ENCODE assay signal across 14 cellular contexts in the genomic region with DNA sequence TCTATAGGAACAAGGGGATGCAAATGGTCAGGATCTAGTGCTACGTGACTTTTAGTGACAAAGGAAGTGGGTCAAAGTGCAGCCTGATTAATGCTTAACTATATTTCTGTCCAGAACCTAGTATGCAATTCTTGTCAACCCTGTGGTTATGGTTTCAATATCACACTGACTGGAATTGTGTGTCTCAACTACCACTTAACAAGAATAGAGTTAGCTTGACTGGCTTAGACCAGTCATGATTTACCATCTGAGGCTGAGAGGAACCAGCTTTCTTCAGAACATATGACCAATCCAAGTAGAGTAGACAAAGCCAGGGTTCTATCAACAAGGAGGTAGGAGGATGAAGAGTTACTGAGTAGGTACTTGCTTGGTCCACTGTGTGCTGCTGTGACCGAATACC. TPM values are rescaled to one million over a fixed set of nuclear protein-coding genes. Genes with fewer than 3 reads are reported as not detected.
DNase-seq lines count a peak whose midpoint lies in the region; ATAC-seq and TF ChIP-seq lines count a peak whose summit lies in the region.
"Had no signal": no experiment of that assay in that cellular context is flagged by ENCODE, and none has a peak within 500 bp of the region (broad histone marks: within the 10 kb centered on the region; RNA-seq: fewer than 3 reads in every experiment).

No MANE protein-coding gene starts in this region.

- H3K27ac Mint-ChIP-seq in T-helper 17 cell (no peak overlapping the region), immature natural killer cell (no peak overlapping the region)
- H3K27ac Mint-ChIP-seq: naive thymus-derived CD8-positive, alpha-beta T cell had no signal

- no TSS peak for BruUV-seq in mammary epithelial cell (replicated peaks; lab: Mats Ljungman, UMichigan)

- H3K4me1 Mint-ChIP-seq in T-helper 17 cell (no peaks in the 10 kb centered on the region), immature natural killer cell (no peaks in the 10 kb centered on the region)
- H3K4me1 Mint-ChIP-seq: naive thymus-derived CD8-positive, alpha-beta T cell had no signal

- no peaks in the 10 kb centered on the region for H4K20me1 ChIP-seq in mammary epithelial cell (ENCODE audit: insufficient read depth, low read length)

- peaks cover 0 to 8% (median 2%) of the 10 kb centered on the region in 4 donors for H3K4me1 ChIP-seq in right lobe of liver
- H3K4me1 ChIP-seq in mammary epithelial cell (ENCODE audit: insufficient read depth, low read length): no peaks in the 10 kb centered on the region
- H3K4me1 ChIP-seq: SJCRH30 had no signal

- H3K27ac ChIP-seq in right lobe of liver (peak overlapping the region; percentile 0 to 62 (median 23)), mammary epithelial cell (ENCODE audit: insufficient read depth, low read depth, low read length) (no peak overlapping the region)
- H3K27ac ChIP-seq: HL-60, SJCRH30 had no signal

- H3K9ac ChIP-seq in mammary epithelial cell (ENCODE audit: insufficient read depth, low read length): no peak overlapping the region

- DNase-seq in right lobe of liver (no peak), mammary epithelial cell (no peak), T-helper 17 cell (no peak), immature natural killer cell (no peak), SHP77 treated with DMSO at 0.1 percent for 48 hours (lab: John Stamatoyannopoulos, UW) (no peak)
- DNase-seq: cerebellar nuclear complex; head of caudate nucleus; naive thymus-derived CD8-positive, alpha-beta T cell; NCI-H2171 treated with DMSO at 0.1 percent for 48 hours; SJCRH30 had no signal

- H3K9me3 Mint-ChIP-seq in immature natural killer cell: no peaks in the 10 kb centered on the region
- H3K9me3 Mint-ChIP-seq: naive thymus-derived CD8-positive, alpha-beta T cell had no signal

- H3K27me3 Mint-ChIP-seq in T-helper 17 cell: peaks cover 4% of the 10 kb centered on the region
- H3K27me3 Mint-ChIP-seq in immature natural killer cell (ENCODE audit: low read depth in 3 of 3): peaks cover 6 to 8% (median 7%) of the 10 kb centered on the region in 3 donors
- H3K27me3 Mint-ChIP-seq: naive thymus-derived CD8-positive, alpha-beta T cell had no signal

- dilution Hi-C loops in mammary epithelial cell (cut with HindIII; ENCODE audit: low sequenced_read_pairs): no loop called here

- H3K4me3 Mint-ChIP-seq in T-helper 17 cell (no peak overlapping the region), immature natural killer cell (no peak overlapping the region)
- H3K4me3 Mint-ChIP-seq: naive thymus-derived CD8-positive, alpha-beta T cell had no signal

- H3K27me3 ChIP-seq in right lobe of liver (no peaks in the 10 kb centered on the region), mammary epithelial cell (ENCODE audit: insufficient read depth, low read length) (no peaks in the 10 kb centered on the region)
- H3K27me3 ChIP-seq: SJCRH30 had no signal

- TF ChIP-seq POLR2A in right lobe of liver (IDR thresholded peaks at IDR 0.05): peak; percentile 42

- no peak overlapping the region for H2AFZ ChIP-seq in mammary epithelial cell (ENCODE audit: low read depth, low read length)

- no peak overlapping the region for H3K4me2 ChIP-seq in mammary epithelial cell (ENCODE audit: insufficient read depth, low read depth, low read length)

- no peak overlapping the region for H3K4me3 ChIP-seq in right lobe of liver
- H3K4me3 ChIP-seq in mammary epithelial cell (replicated peaks in 1 of 3; ENCODE audit: insufficient read depth in 1 of 3, low read depth in 2 of 3, low read length in 3 of 3): no peak overlapping the region
- H3K4me3 ChIP-seq: SJCRH30 had no signal

- in situ Hi-C loops in mammary epithelial cell (cut with MboI; ENCODE audit: low sequenced_read_pairs in 2 of 2): loop anchor here in 1 of 2 donors (5.0 kb wide), 1 partner anchor 76 kb away; no protein-coding TSS in a partner anchor

- no peaks in the 10 kb centered on the region for H3K9me3 ChIP-seq in right lobe of liver
- no peaks in the 10 kb centered on the region for H3K9me3 ChIP-seq in mammary epithelial cell (replicated peaks; ENCODE audit: insufficient read depth, low read length)
- no peaks in the 10 kb centered on the region for H3K9me3 ChIP-seq in T-helper 17 cell (ENCODE audit: control insufficient read depth, low read length, poor library complexity, severe bottlenecking)
- H3K9me3 ChIP-seq: SJCRH30 had no signal

- TF ChIP-seq CTCF in right lobe of liver (IDR thresholded peaks at IDR 0.05): no peak
- no peak for TF ChIP-seq CTCF in mammary epithelial cell (conservative IDR thresholded peaks at IDR 0.05 in 1 of 2, IDR thresholded peaks at IDR 0.05 in 1 of 2; ENCODE audit: extremely low read depth in 1 of 2, insufficient read depth in 1 of 2, low read depth in 1 of 2, low read length in 2 of 2)

- H3K79me2 ChIP-seq in mammary epithelial cell (ENCODE audit: insufficient read depth, low read length): no peaks in the 10 kb centered on the region

- WGBS in right lobe of liver (ENCODE audit: insufficient coverage, low coverage, low lambda C conversion rate, missing lambda C conversion rate): 26% methylated on average over 2 of the region's 2 CpGs
- 70% methylated on average over 2 of the region's 2 CpGs for WGBS in mammary epithelial cell (ENCODE audit: low coverage, missing lambda C conversion rate)

- ATAC-seq in GM18868 (IDR thresholded peaks at IDR 0.05; ENCODE audit: unreplicated experiment) (peak; percentile 89), GM21515 (IDR thresholded peaks at IDR 0.05; ENCODE audit: unreplicated experiment) (peak; percentile 97), HG03135 (IDR thresholded peaks at IDR 0.05; ENCODE audit: unreplicated experiment) (peak; percentile 98), right lobe of liver (peak; percentile 90 to 94 (median 93)), T-helper 17 cell (no peak)
- ATAC-seq: naive thymus-derived CD8-positive, alpha-beta T cell had no signal

- CTCF ChIA-PET in mammary epithelial cell (lab: Charles Lee; ENCODE audit: low non-redundant PET): no interaction called here

- intact Hi-C loops in right lobe of liver (cut with DNase I): no loop called here
- intact Hi-C loops in mammary epithelial cell (cut with micrococcal nuclease): no loop called here

- H3K36me3 ChIP-seq in right lobe of liver (no peaks in the 10 kb centered on the region), mammary epithelial cell (ENCODE audit: insufficient read depth, low read length) (no peaks in the 10 kb centered on the region)
- H3K36me3 ChIP-seq: SJCRH30 had no signal

- H3K36me3 Mint-ChIP-seq in T-helper 17 cell (ENCODE audit: low read depth): no peaks in the 10 kb centered on the region
- H3K36me3 Mint-ChIP-seq in immature natural killer cell: no peaks in the 10 kb centered on the region
- H3K36me3 Mint-ChIP-seq: naive thymus-derived CD8-positive, alpha-beta T cell had no signal

RNA-seq across cellular contexts. Expression of gene MYPN, which starts 54.4 kb away (rescaled TPM):
- under 1 TPM in 4 of 6 experiments, not detected in 2; 0.07 to 0.31 (median 0.10) TPM for total RNA-seq in right lobe of liver
- 1 to 10 TPM; 1.8 to 3.0 TPM for total RNA-seq in mammary epithelial cell
- polyA plus RNA-seq in mammary epithelial cell: 2.2 TPM
- 2.3 TPM for polyA minus RNA-seq in mammary epithelial cell
- not detected for total RNA-seq in T-helper 17 cell
- not detected for polyA plus RNA-seq in immature natural killer cell
- total RNA-seq: naive thymus-derived CD8-positive, alpha-beta T cell had no signal
- polyA plus RNA-seq: naive thymus-derived CD8-positive, alpha-beta T cell had no signal
